ENCODE assay signal across 33 cellular contexts in genomic region chr9:20286154-20286553, GRCh38.
"Had no signal": no experiment of that assay in that cellular context is flagged by ENCODE, and none has a peak within 500 bp of the region (broad histone marks: within the 10 kb centered on the region; RNA-seq: fewer than 3 reads in every experiment).

No MANE protein-coding gene starts in this region.

- H3K4me3 Mint-ChIP-seq: activated B cell treated with CpG ODN at 0.5 μM for 24 hours; activated CD8-positive, alpha-beta T cell treated with anti-CD3 and anti-CD28 coated beads for 36 hours; activated naive CD8-positive, alpha-beta T cell treated with anti-CD3 and anti-CD28 coated beads, Interleukin-2, amount 10 ng/mL, durations not matched to agents 7 days and 5 days; activated T-cell treated with anti-CD3 and anti-CD28 coated beads, Interleukin-2, amount 50 U/mL, for 4 hours; activated T-helper 17 cell treated with anti-CD3 and anti-CD28 coated beads, Interleukin-2, amount 50 U/mL, for 72 hours; brain; dendritic cell treated with granulocyte-macrophage colony-stimulating factor and Interleukin-4, amounts not matched to agents 40 ng/mL and 50 ng/mL, for 4 days; T-helper 17 cell; T-helper 2 cell treated with Interferon-gamma antibody and Interleukin-4, amounts not matched to agents 5 μg/mL and 100 μg/mL, for 36 hours had no signal

- DNase-seq: activated B cell treated with CpG ODN at 0.5 μM for 24 hours; activated CD4-positive, alpha-beta T cell treated with anti-CD3 and anti-CD28 coated beads for 48 hours; activated CD4-positive, alpha-beta T cell treated with anti-CD3 and anti-CD28 coated beads, Interleukin-2, amount 50 U/mL, for 1 hour; activated CD4-positive, alpha-beta T cell treated with anti-CD3 and anti-CD28 coated beads, Interleukin-2, amount 50 U/mL, for 48 hours; activated CD8-positive, alpha-beta memory T cell treated with anti-CD3 and anti-CD28 coated beads for 24 hours; activated CD8-positive, alpha-beta T cell treated with anti-CD3 and anti-CD28 coated beads for 36 hours; activated effector memory CD4-positive, alpha-beta T cell treated with Interleukin-2 at 50 U/mL for 16 hours; activated gamma-delta T cell treated with Interleukin-2 at 50 U/mL for 16 hours; activated naive CD4-positive, alpha-beta T cell treated with Interleukin-2 at 50 U/mL for 16 hours; activated naive CD8-positive, alpha-beta T cell treated with anti-CD3 and anti-CD28 coated beads, Interleukin-2, amount 10 ng/mL, durations not matched to agents 7 days and 5 days; activated T-cell treated with anti-CD3 and anti-CD28 coated beads, Interleukin-2, amount 50 U/mL, for 4 hours; central memory CD4-positive, alpha-beta T cell; cerebellar nuclear complex; dorsolateral prefrontal cortex; effector memory CD4-positive, alpha-beta T cell; erythroblast; esophagus squamous epithelium; foreskin melanocyte; head of caudate nucleus; T-helper 1 cell; T-helper 17 cell; T1000; WERI-Rb-1 had no signal

- H3K9me3 ChIP-seq: ascending aorta, breast epithelium, esophagus squamous epithelium had no signal

- H3K36me3 Mint-ChIP-seq: brain had no signal

- H3K4me3 ChIP-seq: ascending aorta, breast epithelium, cardiac muscle cell, coronary artery, dorsolateral prefrontal cortex, esophagus squamous epithelium had no signal

- H3K27me3 ChIP-seq: ascending aorta, breast epithelium, cardiac muscle cell, dorsolateral prefrontal cortex, esophagus squamous epithelium had no signal

- H3K27me3 Mint-ChIP-seq: activated CD8-positive, alpha-beta T cell treated with anti-CD3 and anti-CD28 coated beads for 36 hours; activated naive CD8-positive, alpha-beta T cell treated with anti-CD3 and anti-CD28 coated beads, Interleukin-2, amount 10 ng/mL, durations not matched to agents 7 days and 5 days; activated T-helper 17 cell treated with anti-CD3 and anti-CD28 coated beads, Interleukin-2, amount 50 U/mL, for 72 hours; brain; dendritic cell treated with granulocyte-macrophage colony-stimulating factor and Interleukin-4, amounts not matched to agents 40 ng/mL and 50 ng/mL, for 4 days; T-helper 17 cell had no signal

- ATAC-seq: activated CD4-positive, CD25-positive, alpha-beta regulatory T cell treated with anti-CD3 and anti-CD28 coated beads, Interleukin-2, amount 50 U/mL, for 24 hours; activated CD8-positive, alpha-beta T cell treated with anti-CD3 and anti-CD28 coated beads for 36 hours; activated naive CD4-positive, alpha-beta T cell treated with anti-CD3 and anti-CD28 coated beads, Interleukin-2, amount 50 U/mL, for 72 hours; activated T-cell treated with anti-CD3 and anti-CD28 coated beads, Interleukin-2, amount 50 U/mL, for 4 hours; activated T-helper 17 cell treated with anti-CD3 and anti-CD28 coated beads, Interleukin-2, amount 50 U/mL, for 72 hours; T-helper 17 cell had no signal

- H3K27ac ChIP-seq: ascending aorta, breast epithelium, cardiac muscle cell, coronary artery, esophagus squamous epithelium, WERI-Rb-1 had no signal

- H3K4me1 ChIP-seq: ascending aorta, breast epithelium, esophagus squamous epithelium had no signal

- H3K27ac Mint-ChIP-seq: activated B cell treated with CpG ODN at 0.5 μM for 24 hours; activated CD8-positive, alpha-beta T cell treated with anti-CD3 and anti-CD28 coated beads for 36 hours; activated naive CD8-positive, alpha-beta T cell treated with anti-CD3 and anti-CD28 coated beads, Interleukin-2, amount 10 ng/mL, durations not matched to agents 7 days and 5 days; activated T-helper 17 cell treated with anti-CD3 and anti-CD28 coated beads, Interleukin-2, amount 50 U/mL, for 72 hours; dendritic cell treated with granulocyte-macrophage colony-stimulating factor and Interleukin-4, amounts not matched to agents 40 ng/mL and 50 ng/mL, for 4 days; T-helper 17 cell; T-helper 2 cell treated with Interferon-gamma antibody and Interleukin-4, amounts not matched to agents 5 μg/mL and 100 μg/mL, for 36 hours had no signal

- H3K9me3 Mint-ChIP-seq: activated B cell treated with CpG ODN at 0.5 μM for 24 hours; activated T-helper 17 cell treated with anti-CD3 and anti-CD28 coated beads, Interleukin-2, amount 50 U/mL, for 72 hours; dendritic cell treated with granulocyte-macrophage colony-stimulating factor and Interleukin-4, amounts not matched to agents 40 ng/mL and 50 ng/mL, for 4 days had no signal

- H3K36me3 ChIP-seq: ascending aorta, breast epithelium, cardiac muscle cell, esophagus squamous epithelium, WERI-Rb-1 had no signal

- H3K4me1 Mint-ChIP-seq: activated B cell treated with CpG ODN at 0.5 μM for 24 hours; activated T-helper 17 cell treated with anti-CD3 and anti-CD28 coated beads, Interleukin-2, amount 50 U/mL, for 72 hours had no signal
